9 cellular contexts compared by ENCODE assay signal in genomic region chr4:89752932-89753598, GRCh38.
DNase-seq lines count a peak whose midpoint lies in the region; ATAC-seq and TF ChIP-seq lines count a peak whose summit lies in the region.
"Had no signal": no experiment of that assay in that cellular context is flagged by ENCODE, and none has a peak within 500 bp of the region (broad histone marks: within the 10 kb centered on the region; RNA-seq: fewer than 3 reads in every experiment).

No MANE protein-coding gene starts in this region.

- no peak for TF ChIP-seq CTCF in endodermal cell (conservative IDR thresholded peaks at IDR 0.05)
- TF ChIP-seq CTCF in neural progenitor cell (IDR thresholded peaks at IDR 0.05), result no peak

- H3K4me2 ChIP-seq in neural progenitor cell, result no peak overlapping the region

- peaks cover 5% of the 10 kb centered on the region for H3K4me1 ChIP-seq in endodermal cell (ENCODE audit: control insufficient read depth, insufficient read depth, low read length)
- H3K4me1 ChIP-seq in neural progenitor cell, result peaks cover 5% of the 10 kb centered on the region

- H3K4me3 Mint-ChIP-seq in endodermal cell (no peak overlapping the region), neural progenitor cell (no peak overlapping the region)
- no peak overlapping the region for H3K4me3 Mint-ChIP-seq in stimulated activated naive B cell treated with anti-CD40 and anti-IgM and Interleukin-4, amounts not matched to agents 10 μg/mL and 1 μg/mL and 100 μg/mL, for 72 hours
- H3K4me3 Mint-ChIP-seq: stimulated activated naive CD8-positive, alpha-beta T cell treated with anti-CD3 and anti-CD28 coated beads, Interleukin-15, Interleukin-2, amounts not matched to agents 100 ng/mL and 50 ng/mL, for 24 hours had no signal

- WGBS in endodermal cell (ENCODE audit: insufficient coverage in 1 of 2, insufficient read length in 1 of 2), 2 experiments, result 86 to 87% methylated on average over 7 of the region's 7 CpGs

- no peaks in the 10 kb centered on the region for H3K9me3 ChIP-seq in endodermal cell (ENCODE audit: control insufficient read depth, low read length)
- no peaks in the 10 kb centered on the region for H3K9me3 ChIP-seq in neural progenitor cell (ENCODE audit: low read depth)

- H3K4me3 ChIP-seq in endodermal cell (ENCODE audit: low read length), result no peak overlapping the region
- no peak overlapping the region for H3K4me3 ChIP-seq in neural progenitor cell

- DNase-seq in Ammon's horn (ENCODE audit: low spot score) (peak; percentile 56), NCI-H446 (lab: John Stamatoyannopoulos, UW) (peak; percentile 70 to 79), endodermal cell (no peak), neural progenitor cell (ENCODE audit: low spot score) (no peak), NCI-H2196 (lab: John Stamatoyannopoulos, UW; ENCODE audit: unreplicated experiment) (no peak), SHP77 (lab: John Stamatoyannopoulos, UW) (no peak)
- no peak for DNase-seq in stimulated activated naive B cell treated with anti-CD40 and anti-IgM and Interleukin-4, amounts not matched to agents 10 μg/mL and 1 μg/mL and 100 μg/mL, for 72 hours
- no peak for DNase-seq in central memory CD4-positive, alpha-beta T cell

- H3K27ac ChIP-seq in endodermal cell (ENCODE audit: low read depth, low read length), result no peak overlapping the region
- no peak overlapping the region for H3K27ac ChIP-seq in neural progenitor cell

- no peaks in the 10 kb centered on the region for H3K36me3 Mint-ChIP-seq in endodermal cell (ENCODE audit: low read depth)
- no peaks in the 10 kb centered on the region for H3K36me3 Mint-ChIP-seq in neural progenitor cell
- H3K36me3 Mint-ChIP-seq in stimulated activated naive B cell treated with anti-CD40 and anti-IgM and Interleukin-4, amounts not matched to agents 10 μg/mL and 1 μg/mL and 100 μg/mL, for 72 hours, result no peaks in the 10 kb centered on the region

- H3K27ac Mint-ChIP-seq in endodermal cell (peak overlapping the region; percentile 23), neural progenitor cell (peak overlapping the region; percentile 73)
- no peak overlapping the region for H3K27ac Mint-ChIP-seq in stimulated activated naive B cell treated with anti-CD40 and anti-IgM and Interleukin-4, amounts not matched to agents 10 μg/mL and 1 μg/mL and 100 μg/mL, for 72 hours
- H3K27ac Mint-ChIP-seq: stimulated activated naive CD8-positive, alpha-beta T cell treated with anti-CD3 and anti-CD28 coated beads, Interleukin-15, Interleukin-2, amounts not matched to agents 100 ng/mL and 50 ng/mL, for 24 hours had no signal

- no peaks in the 10 kb centered on the region for H4K20me1 ChIP-seq in neural progenitor cell (ENCODE audit: low read depth)

- H3K79me2 ChIP-seq in neural progenitor cell (ENCODE audit: low read depth), result no peaks in the 10 kb centered on the region

- H2AFZ ChIP-seq in neural progenitor cell (replicated peaks), result no peak overlapping the region

- H3K36me3 ChIP-seq in endodermal cell (ENCODE audit: control insufficient read depth, insufficient read depth, low read length), result no peaks in the 10 kb centered on the region
- no peaks in the 10 kb centered on the region for H3K36me3 ChIP-seq in neural progenitor cell

- peaks cover 34% of the 10 kb centered on the region for H3K4me1 Mint-ChIP-seq in endodermal cell
- peaks cover 21% of the 10 kb centered on the region for H3K4me1 Mint-ChIP-seq in neural progenitor cell
- H3K4me1 Mint-ChIP-seq in stimulated activated naive B cell treated with anti-CD40 and anti-IgM and Interleukin-4, amounts not matched to agents 10 μg/mL and 1 μg/mL and 100 μg/mL, for 72 hours, result no peaks in the 10 kb centered on the region

- no peaks in the 10 kb centered on the region for H3K27me3 Mint-ChIP-seq in endodermal cell (ENCODE audit: insufficient read depth)
- H3K27me3 Mint-ChIP-seq in neural progenitor cell (ENCODE audit: insufficient read depth, low read depth), result no peaks in the 10 kb centered on the region
- no peaks in the 10 kb centered on the region for H3K27me3 Mint-ChIP-seq in stimulated activated naive B cell treated with anti-CD40 and anti-IgM and Interleukin-4, amounts not matched to agents 10 μg/mL and 1 μg/mL and 100 μg/mL, for 72 hours
- H3K27me3 Mint-ChIP-seq: stimulated activated naive CD8-positive, alpha-beta T cell treated with anti-CD3 and anti-CD28 coated beads, Interleukin-15, Interleukin-2, amounts not matched to agents 100 ng/mL and 50 ng/mL, for 24 hours had no signal

- no peaks in the 10 kb centered on the region for H3F3A ChIP-seq in neural progenitor cell (ENCODE audit: low read depth)

- no peak for ATAC-seq in stimulated activated naive B cell treated with anti-CD40 and anti-IgM and Interleukin-4, amounts not matched to agents 10 μg/mL and 1 μg/mL and 100 μg/mL, for 72 hours (replicated peaks)

- H3K27me3 ChIP-seq in endodermal cell (ENCODE audit: control insufficient read depth, insufficient read depth, low read length, poor library complexity, severe bottlenecking) (no peaks in the 10 kb centered on the region), neural progenitor cell (no peaks in the 10 kb centered on the region)

- H3K9me3 Mint-ChIP-seq in endodermal cell, result no peaks in the 10 kb centered on the region
- H3K9me3 Mint-ChIP-seq in neural progenitor cell, result no peaks in the 10 kb centered on the region
- no peaks in the 10 kb centered on the region for H3K9me3 Mint-ChIP-seq in stimulated activated naive B cell treated with anti-CD40 and anti-IgM and Interleukin-4, amounts not matched to agents 10 μg/mL and 1 μg/mL and 100 μg/mL, for 72 hours
- H3K9me3 Mint-ChIP-seq: stimulated activated naive CD8-positive, alpha-beta T cell treated with anti-CD3 and anti-CD28 coated beads, Interleukin-15, Interleukin-2, amounts not matched to agents 100 ng/mL and 50 ng/mL, for 24 hours had no signal

- H3K9ac ChIP-seq in endodermal cell (ENCODE audit: extremely low read depth, low read length, poor library complexity, severe bottlenecking) (no peak overlapping the region), neural progenitor cell (no peak overlapping the region)

Comparison
In these comparisons a context has a peak if more than half of its experiments do, and no peak if none do; other contexts are left out.
1. DNase-seq: peak in Ammon's horn (single experiment) and NCI-H446 (2 of 2); none in endodermal cell (single experiment), neural progenitor cell (single experiment), NCI-H2196 (single experiment), stimulated activated naive B cell treated with anti-CD40 and anti-IgM and Interleukin-4, amounts not matched to agents 10 μg/mL and 1 μg/mL and 100 μg/mL, for 72 hours (single experiment), SHP77 (0 of 2) and central memory CD4-positive, alpha-beta T cell (single experiment).